Comparison of ENCODE assay signal across 25 cellular contexts in genomic region chr9:134053401-134053871, GRCh38. TPM values are rescaled to one million over a fixed set of nuclear protein-coding genes. Genes with fewer than 3 reads are reported as not detected.
DNase-seq lines count a peak whose midpoint lies in the region; ATAC-seq and TF ChIP-seq lines count a peak whose summit lies in the region.
"Had no signal": no experiment of that assay in that cellular context is flagged by ENCODE, and none has a peak within 500 bp of the region (broad histone marks: within the 10 kb centered on the region; RNA-seq: fewer than 3 reads in every experiment).

No MANE protein-coding gene starts in this region.

- H3K4me3 ChIP-seq in right atrium auricular region (no peak overlapping the region), mucosa of descending colon (no peak overlapping the region), thyroid gland (replicated peaks in 1 of 3) (no peak overlapping the region), breast epithelium (no peak overlapping the region)
- H3K4me3 ChIP-seq: A549, lung, MG63, tibial artery had no signal

- no peak for TF ChIP-seq POLR2A in thyroid gland (IDR thresholded peaks at IDR 0.05)
- no peak for TF ChIP-seq POLR2A in breast epithelium (IDR thresholded peaks at IDR 0.05)

- DNase-seq in Right ventricle myocardium superior, result peak; percentile 32
- no peak for DNase-seq in right atrium auricular region (ENCODE audit: low spot score)
- DNase-seq in left cardiac atrium, result peak; percentile 21
- peak in 2 of 3 donors; percentile 12 to 42 for DNase-seq in mucosa of descending colon
- peak; percentile 78 to 81 for DNase-seq in thyroid gland
- DNase-seq in NCI-H524 treated with DMSO at 0.1 percent for 48 hours (lab: John Stamatoyannopoulos, UW), result no peak
- DNase-seq in breast epithelium (ENCODE audit: low spot score in 2 of 2), result no peak
- DNase-seq: activated CD4-positive, alpha-beta T cell treated with anti-CD3 and anti-CD28 coated beads, Interleukin-2, amount 10 ng/mL, durations not matched to agents 7 days and 5 days; activated gamma-delta T cell treated with Interleukin-2 at 50 U/mL for 16 hours; activated T-cell treated with anti-CD3 and anti-CD28 coated beads, Interleukin-2, amount 50 U/mL, for 48 hours; endodermal cell; H9; MG63; NCI-H1105 treated with DMSO at 0.1 percent for 48 hours; NCI-H1930; NCI-H345; stimulated activated CD4-positive, alpha-beta T cell treated with anti-CD3 and anti-CD28 coated beads, Interleukin-12 subunit alpha, Interleukin-12 subunit beta, amount 100 ng/mL, for 4 hours; stimulated activated CD4-positive, alpha-beta T cell treated with anti-CD3 and anti-CD28 coated beads, Interleukin-2, amount 100 ng/mL, for 48 hours; tibial artery had no signal

- H3K4me1 ChIP-seq in right atrium auricular region (peaks cover 0 to 50% of the 10 kb centered on the region in 2 donors), mucosa of descending colon (ENCODE audit: low read depth) (peaks cover 22% of the 10 kb centered on the region), thyroid gland (peaks cover 47 to 54% of the 10 kb centered on the region in 2 donors), breast epithelium (peaks cover 19 to 26% of the 10 kb centered on the region in 2 donors)

- TF ChIP-seq CTCF in right atrium auricular region (IDR thresholded peaks at IDR 0.05), result no peak
- no peak for TF ChIP-seq CTCF in mucosa of descending colon (IDR thresholded peaks at IDR 0.05)
- TF ChIP-seq CTCF in thyroid gland (IDR thresholded peaks at IDR 0.05), result no peak
- TF ChIP-seq CTCF in breast epithelium (IDR thresholded peaks at IDR 0.05), result no peak

- H3K27ac ChIP-seq in right atrium auricular region, result no peak overlapping the region
- peak overlapping the region; percentile 24 to 54 (median 50) for H3K27ac ChIP-seq in thyroid gland
- no peak overlapping the region for H3K27ac ChIP-seq in breast epithelium
- H3K27ac ChIP-seq: A549, KMS-11, tibial artery had no signal

- ATAC-seq in Right ventricle myocardium superior (ENCODE audit: poor library complexity) (no peak), left cardiac atrium (no peak), mucosa of descending colon (no peak), HG03354 (IDR thresholded peaks at IDR 0.05; ENCODE audit: poor library complexity, severe bottlenecking, unreplicated experiment) (no peak)
- ATAC-seq: A549, Panc1, WTC11 had no signal

- H3K9me3 ChIP-seq in right atrium auricular region, result no peaks in the 10 kb centered on the region
- no peaks in the 10 kb centered on the region for H3K9me3 ChIP-seq in mucosa of descending colon
- H3K9me3 ChIP-seq in thyroid gland, result no peaks in the 10 kb centered on the region
- H3K9me3 ChIP-seq in breast epithelium, result no peaks in the 10 kb centered on the region
- H3K9me3 ChIP-seq: A549, MG63, tibial artery had no signal

- H3K36me3 ChIP-seq in right atrium auricular region (peaks cover 47% of the 10 kb centered on the region), mucosa of descending colon (ENCODE audit: low read depth) (no peaks in the 10 kb centered on the region), thyroid gland (peaks cover 35 to 43% of the 10 kb centered on the region in 2 donors), breast epithelium (peaks cover 8% of the 10 kb centered on the region)

- intact Hi-C loops in Right ventricle myocardium superior (cut with DNase I), result no loop called here
- intact Hi-C loops in left cardiac atrium (cut with DNase I), result no loop called here
- intact Hi-C loops in mucosa of descending colon (cut with DNase I, micrococcal nuclease), result no loop called here
- intact Hi-C loops in thyroid gland (cut with DNase I), result no loop called here
- intact Hi-C loops in breast epithelium (cut with DNase I; ENCODE audit: low total_unique reads), result no loop called here

- WGBS in thyroid gland, 2 donors, result 59 to 69% methylated on average over 9 to 17 of the region's 28 CpGs

- H3K27me3 ChIP-seq in right atrium auricular region (no peaks in the 10 kb centered on the region), thyroid gland (no peaks in the 10 kb centered on the region), breast epithelium (no peaks in the 10 kb centered on the region)
- H3K27me3 ChIP-seq: MG63, tibial artery had no signal

RNA-seq across cellular contexts. Expression of gene BRD3, which starts 14.4 kb away (rescaled TPM):
- total RNA-seq in Right ventricle myocardium superior (23.2 TPM), right atrium auricular region (10 to 100 TPM; 14.1 to 18.5 TPM), left cardiac atrium (10 to 100 TPM; 25.5 to 28.0 TPM), mucosa of descending colon (10 to 100 TPM; 19.4 to 56.0 (median 29.4) TPM), thyroid gland (10 to 100 TPM; 21.6 to 42.7 (median 28.7) TPM), breast epithelium (10 to 100 TPM; 21.6 to 26.2 (median 24.6) TPM)

RNA-seq across cellular contexts. Expression of gene BRD3OS, which starts 28.2 kb away (rescaled TPM):
- 4.9 TPM for total RNA-seq in Right ventricle myocardium superior
- total RNA-seq in right atrium auricular region, result 10 to 100 TPM in 1 of 2 donors, 1 to 10 TPM in 1; 7.8 to 11.2 TPM
- total RNA-seq in left cardiac atrium, result 1 to 10 TPM; 7.0 to 7.9 TPM
- 10 to 100 TPM in 1 of 3 donors, 1 to 10 TPM in 2; 3.6 to 17.6 (median 4.9) TPM for total RNA-seq in mucosa of descending colon
- 10 to 100 TPM; 26.4 to 29.3 (median 27.2) TPM for total RNA-seq in thyroid gland
- total RNA-seq in breast epithelium, result 10 to 100 TPM; 11.1 to 14.4 (median 11.4) TPM

Comparison
In these comparisons a context has a peak if more than half of its experiments do, and no peak if none do; other contexts are left out.
1. DNase-seq: peak in Right ventricle myocardium superior (single experiment), left cardiac atrium (single experiment), mucosa of descending colon (2 of 3) and thyroid gland (2 of 2); none in right atrium auricular region (single experiment), NCI-H524 treated with DMSO at 0.1 percent for 48 hours (single experiment) and breast epithelium (0 of 2).
2. H3K27ac ChIP-seq: peak in thyroid gland (3 of 3); none in right atrium auricular region (0 of 2) and breast epithelium (0 of 2).